In the genomic region with DNA sequence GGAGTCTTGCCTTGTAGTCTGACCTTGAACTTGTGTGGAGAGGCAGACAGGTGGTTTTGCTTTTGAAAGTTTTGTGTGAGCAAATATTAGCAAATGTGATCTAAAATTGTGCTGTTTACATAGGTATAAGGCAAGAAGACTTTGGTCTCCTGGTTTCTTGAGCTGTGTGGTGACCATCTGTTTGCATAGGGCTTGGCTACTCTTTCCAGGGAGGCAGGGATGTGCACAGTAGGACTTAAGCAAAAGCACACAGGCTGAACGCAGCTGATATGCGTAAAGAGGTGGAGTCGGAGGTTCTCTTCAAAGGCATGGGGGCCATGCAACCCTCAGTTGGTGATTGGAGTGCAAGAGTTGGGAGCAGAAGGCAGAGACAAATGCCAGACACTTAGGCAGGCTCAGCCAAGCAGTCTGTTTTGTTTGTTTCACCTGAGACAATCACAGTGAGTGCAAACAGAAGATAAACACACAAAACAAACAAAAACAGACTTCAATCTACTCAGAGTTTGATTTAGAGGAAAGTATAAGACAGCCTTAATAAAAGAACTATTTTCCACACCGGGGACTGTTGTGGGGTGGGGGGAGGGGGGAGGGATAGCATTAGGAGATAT, we compare ENCODE assay signal across 24 cellular contexts.
"Had no signal": no experiment of that assay in that cellular context is flagged by ENCODE, and none has a peak within 500 bp of the region (broad histone marks: within the 10 kb centered on the region; RNA-seq: fewer than 3 reads in every experiment).

No MANE protein-coding gene starts in this region.

- H3K4me2 ChIP-seq: neural progenitor cell, smooth muscle cell had no signal

- DNase-seq: effector memory CD4-positive, alpha-beta T cell; esophagus squamous epithelium; foreskin fibroblast; glutamatergic neuron; immature natural killer cell; left ventricle myocardium inferior; lower lobe of right lung; midbrain; nucleus accumbens; ovary; right cardiac atrium; stimulated activated CD4-positive, alpha-beta T cell treated with anti-CD3 and anti-CD28 coated beads, Interleukin-2, amount 100 ng/mL, for 48 hours; tibial artery; upper lobe of left lung; uterus had no signal

- FAIRE-seq: keratinocyte had no signal

- H3K4me3 Mint-ChIP-seq: immature natural killer cell; memory B cell; natural killer cell treated with Interleukin-12 subunit alpha and Interleukin-12 subunit beta and Interleukin-15 and Interleukin-18, amount 100 ng/mL, for 72 hours; neural progenitor cell; stimulated activated naive CD8-positive, alpha-beta T cell treated with anti-CD3 and anti-CD28 coated beads, Interleukin-15, Interleukin-2, amounts not matched to agents 100 ng/mL and 50 ng/mL, for 24 hours had no signal

- H3K36me3 ChIP-seq: esophagus squamous epithelium, gastroesophageal sphincter, left ventricle myocardium inferior, lower lobe of right lung, neural progenitor cell, ovary, tibial artery, upper lobe of left lung, uterus had no signal

- H3K27ac ChIP-seq: epithelial cell of prostate, esophagus squamous epithelium, gastroesophageal sphincter, left ventricle myocardium inferior, lower lobe of right lung, neural progenitor cell, ovary, tibial artery, upper lobe of left lung, uterus had no signal

- H3K27me3 ChIP-seq: esophagus squamous epithelium, gastroesophageal sphincter, neural progenitor cell, ovary, tibial artery, upper lobe of left lung, uterus had no signal

- H3K4me1 ChIP-seq: esophagus squamous epithelium, gastroesophageal sphincter, left ventricle myocardium inferior, lower lobe of right lung, neural progenitor cell, tibial artery, upper lobe of left lung, uterus had no signal

- H2AFZ ChIP-seq: neural progenitor cell had no signal

- H3K4me3 ChIP-seq: esophagus squamous epithelium, gastroesophageal sphincter, left ventricle myocardium inferior, lower lobe of right lung, neural progenitor cell, ovary, smooth muscle cell, tibial artery, upper lobe of left lung, uterus had no signal

- H3K9ac ChIP-seq: neural progenitor cell had no signal

- H3K27ac Mint-ChIP-seq: immature natural killer cell; memory B cell; natural killer cell treated with Interleukin-12 subunit alpha and Interleukin-12 subunit beta and Interleukin-15 and Interleukin-18, amount 100 ng/mL, for 72 hours; neural progenitor cell; progenitor cell of endocrine pancreas; stimulated activated naive CD8-positive, alpha-beta T cell treated with anti-CD3 and anti-CD28 coated beads, Interleukin-15, Interleukin-2, amounts not matched to agents 100 ng/mL and 50 ng/mL, for 24 hours had no signal

- H3K9me3 ChIP-seq: esophagus squamous epithelium, gastroesophageal sphincter, left ventricle myocardium inferior, lower lobe of right lung, ovary, tibial artery, upper lobe of left lung, uterus had no signal

- H3K27me3 Mint-ChIP-seq: memory B cell; natural killer cell treated with Interleukin-12 subunit alpha and Interleukin-12 subunit beta and Interleukin-15 and Interleukin-18, amount 100 ng/mL, for 72 hours; progenitor cell of endocrine pancreas; stimulated activated naive CD8-positive, alpha-beta T cell treated with anti-CD3 and anti-CD28 coated beads, Interleukin-15, Interleukin-2, amounts not matched to agents 100 ng/mL and 50 ng/mL, for 24 hours had no signal

- H3K4me1 Mint-ChIP-seq: immature natural killer cell, neural progenitor cell had no signal

- ATAC-seq: gastroesophageal sphincter; lower lobe of right lung; natural killer cell treated with Interleukin-12 subunit alpha and Interleukin-12 subunit beta and Interleukin-15 and Interleukin-18, amount 100 ng/mL, for 72 hours; right cardiac atrium had no signal

- H3K36me3 Mint-ChIP-seq: immature natural killer cell, memory B cell, neural progenitor cell had no signal
